In the genomic region with DNA sequence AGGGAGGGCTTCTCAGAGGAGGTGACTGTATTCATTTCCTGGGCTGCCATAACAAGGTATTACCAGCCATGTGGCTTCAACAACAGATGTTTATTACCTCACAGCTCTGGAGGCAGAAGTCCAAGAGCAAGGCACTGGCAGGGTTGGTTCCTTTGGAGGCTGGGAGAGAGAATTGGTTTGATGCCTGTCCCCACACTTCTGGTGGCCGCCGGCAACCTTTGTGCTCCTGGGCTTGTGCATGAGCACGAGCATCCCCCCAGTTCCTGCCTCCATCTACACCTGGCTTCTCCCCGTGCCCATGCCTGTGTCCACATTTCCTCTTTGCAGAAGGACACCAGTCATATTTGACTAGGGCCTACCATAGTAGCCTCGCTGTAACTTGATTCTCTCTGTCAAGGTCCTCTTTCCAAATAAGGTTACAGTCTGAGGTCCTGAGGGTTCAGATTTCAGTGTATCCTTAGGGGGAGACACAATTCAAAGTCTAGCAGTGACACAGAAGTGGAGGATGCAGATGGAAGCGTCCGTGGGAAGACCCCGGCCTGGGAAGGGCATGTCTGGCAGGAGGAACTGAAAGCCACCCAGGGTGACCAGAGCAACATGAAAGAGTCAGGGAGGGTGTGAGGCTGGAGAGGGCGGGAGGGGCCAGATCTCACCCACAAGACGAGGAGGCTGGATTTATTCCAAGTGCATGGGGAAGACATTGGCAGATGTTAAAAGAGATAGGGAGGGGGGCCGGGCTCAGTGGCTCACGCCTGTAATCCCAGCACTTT, we compare ENCODE assay signal across 1 cellular context.
TF ChIP-seq lines count a peak whose summit lies in the region.

No MANE protein-coding gene starts in this region.

TF ChIP-seq in IMR-90, 13 proteins besides CTCF, POLR2A, EP300 and RAD21:
- TF ChIP-seq NFE2L2 (IDR thresholded peaks at IDR 0.05; ENCODE audit: low read depth, low read length), result no peak
- TF ChIP-seq RFX5 (IDR thresholded peaks at IDR 0.05; ENCODE audit: low read depth, low read length), result no peak
- TF ChIP-seq, protein P1, sequence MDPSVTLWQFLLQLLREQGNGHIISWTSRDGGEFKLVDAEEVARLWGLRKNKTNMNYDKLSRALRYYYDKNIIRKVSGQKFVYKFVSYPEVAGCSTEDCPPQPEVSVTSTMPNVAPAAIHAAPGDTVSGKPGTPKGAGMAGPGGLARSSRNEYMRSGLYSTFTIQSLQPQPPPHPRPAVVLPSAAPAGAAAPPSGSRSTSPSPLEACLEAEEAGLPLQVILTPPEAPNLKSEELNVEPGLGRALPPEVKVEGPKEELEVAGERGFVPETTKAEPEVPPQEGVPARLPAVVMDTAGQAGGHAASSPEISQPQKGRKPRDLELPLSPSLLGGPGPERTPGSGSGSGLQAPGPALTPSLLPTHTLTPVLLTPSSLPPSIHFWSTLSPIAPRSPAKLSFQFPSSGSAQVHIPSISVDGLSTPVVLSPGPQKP (IDR thresholded peaks at IDR 0.05; ENCODE audit: borderline replicate concordance, low read depth, low read length), result no peak
- TF ChIP-seq, protein P2, sequence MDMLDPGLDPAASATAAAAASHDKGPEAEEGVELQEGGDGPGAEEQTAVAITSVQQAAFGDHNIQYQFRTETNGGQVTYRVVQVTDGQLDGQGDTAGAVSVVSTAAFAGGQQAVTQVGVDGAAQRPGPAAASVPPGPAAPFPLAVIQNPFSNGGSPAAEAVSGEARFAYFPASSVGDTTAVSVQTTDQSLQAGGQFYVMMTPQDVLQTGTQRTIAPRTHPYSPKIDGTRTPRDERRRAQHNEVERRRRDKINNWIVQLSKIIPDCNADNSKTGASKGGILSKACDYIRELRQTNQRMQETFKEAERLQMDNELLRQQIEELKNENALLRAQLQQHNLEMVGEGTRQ (IDR thresholded peaks at IDR 0.05; ENCODE audit: low read depth, low read length), result no peak
- TF ChIP-seq MAZ (IDR thresholded peaks at IDR 0.05; ENCODE audit: borderline replicate concordance, low read depth, low read length), result no peak
- TF ChIP-seq MAFK (IDR thresholded peaks at IDR 0.05; ENCODE audit: low read depth, low read length), result no peak
- TF ChIP-seq CHD1 (IDR thresholded peaks at IDR 0.05; ENCODE audit: low read depth, low read length), result no peak
- TF ChIP-seq MXI1 (IDR thresholded peaks at IDR 0.05; ENCODE audit: borderline replicate concordance, low read depth, low read length), result no peak
- TF ChIP-seq FOS (IDR thresholded peaks at IDR 0.05; ENCODE audit: low read depth, low read length), result no peak
- no peak for TF ChIP-seq SMC3 (IDR thresholded peaks at IDR 0.05; ENCODE audit: low read depth, low read length)
- TF ChIP-seq BHLHE40 (IDR thresholded peaks at IDR 0.05; ENCODE audit: low read depth, low read length), result no peak
- no peak for TF ChIP-seq RCOR1 (IDR thresholded peaks at IDR 0.05; ENCODE audit: insufficient replicate concordance, low read length)
- no peak for TF ChIP-seq CEBPB (IDR thresholded peaks at IDR 0.05; ENCODE audit: low read depth, low read length)
